Comparison of ENCODE assay signal across 1 cellular context in the genomic region with DNA sequence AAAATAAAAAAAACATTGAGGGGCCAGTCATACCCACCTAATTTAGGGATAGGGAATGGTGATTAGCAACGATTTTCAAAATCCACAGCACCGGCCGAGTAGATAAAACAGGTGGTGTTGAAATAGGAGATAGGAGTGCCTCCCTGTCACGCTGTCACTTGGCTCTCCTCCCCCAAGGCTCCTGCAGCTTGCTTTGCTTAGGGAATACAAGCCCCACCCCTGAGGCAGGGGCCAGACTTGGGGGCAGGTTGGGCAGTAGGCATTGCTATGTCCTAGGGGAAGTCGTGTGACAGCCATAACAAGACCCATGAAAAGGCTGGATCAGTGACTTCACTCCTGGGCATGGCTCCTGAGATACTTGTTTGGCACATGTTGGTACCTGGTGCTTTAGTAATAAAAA.
TF ChIP-seq lines count a peak whose summit lies in the region.

No MANE protein-coding gene starts in this region.

TF ChIP-seq in GM12878, 131 proteins besides CTCF, POLR2A, EP300 and RAD21:
- TF ChIP-seq KLF5 (IDR thresholded peaks at IDR 0.05; ENCODE audit: partially characterized antibody) (no peak), POLR2AphosphoS5 (IDR thresholded peaks at IDR 0.05; ENCODE audit: low read length) (peak; percentile 31; the same call in 1 of the 2 replicates), ESRRA (IDR thresholded peaks at IDR 0.05; ENCODE audit: low read length) (no peak)
